ENCODE assay signal across 28 cellular contexts in genomic region chr16:54955757-54956156, GRCh38. TPM values are rescaled to one million over a fixed set of nuclear protein-coding genes. Genes with fewer than 3 reads are reported as not detected.
"Had no signal": no experiment of that assay in that cellular context is flagged by ENCODE, and none has a peak within 500 bp of the region (broad histone marks: within the 10 kb centered on the region; RNA-seq: fewer than 3 reads in every experiment).

No MANE protein-coding gene starts in this region.

- FAIRE-seq: urothelium cell line had no signal

- H3K4me3 ChIP-seq: stomach, suprapubic skin, testis, thoracic aorta, thyroid gland, tibial artery, tibial nerve, transverse colon, upper lobe of left lung, upper lobe of right lung, uterus, vagina had no signal

- ATAC-seq: stimulated activated effector memory CD8-positive, alpha-beta T cell treated with anti-CD3 and anti-CD28 coated beads, Interleukin-12 subunit alpha, Interleukin-12 subunit beta, amount 100 ng/mL, for 72 hours; stimulated activated memory B cell treated with anti-CD40 and anti-IgM and Interleukin-4, amounts not matched to agents 10 μg/mL and 1 μg/mL and 100 μg/mL, for 72 hours; stimulated activated naive B cell treated with anti-CD40 and anti-IgM and Interleukin-4, amounts not matched to agents 10 μg/mL and 1 μg/mL and 100 μg/mL, for 72 hours; stimulated activated naive CD8-positive, alpha-beta T cell treated with anti-CD3 and anti-CD28 coated beads, Interleukin-15, amount 100 ng/mL, for 72 hours; stimulated activated naive CD8-positive, alpha-beta T cell treated with anti-CD3 and anti-CD28 coated beads, Interleukin-15, Interleukin-2, amounts not matched to agents 100 U/mL and 50 U/mL, for 24 hours; upper lobe of right lung had no signal

- H3K4me1 ChIP-seq: stomach, suprapubic skin, testis, thyroid gland, tibial artery, tibial nerve, transverse colon, upper lobe of left lung, upper lobe of right lung, uterus, vagina had no signal

- H3K27me3 ChIP-seq: suprapubic skin, testis, thyroid gland, tibial artery, upper lobe of left lung, uterus, vagina had no signal

- H3K36me3 ChIP-seq: stomach, suprapubic skin, thoracic aorta, thyroid gland, tibial artery, tibial nerve, transverse colon, upper lobe of left lung, upper lobe of right lung, uterus, vagina had no signal

- DNase-seq: stimulated activated CD4-positive, alpha-beta T cell treated with anti-CD3 and anti-CD28 coated beads, Interleukin-2, amount 100 ng/mL, for 48 hours; stimulated activated CD4-positive, alpha-beta T cell treated with anti-CD3 and anti-CD28 coated beads, Interleukin-4, amount 100 ng/mL, for 1 hour; stimulated activated CD4-positive, alpha-beta T cell treated with anti-CD3 and anti-CD28 coated beads, Interleukin-4, amount 100 ng/mL, for 24 hours; stimulated activated CD4-positive, alpha-beta T cell treated with anti-CD3 and anti-CD28 coated beads, Interleukin-4, amount 100 ng/mL, for 4 hours; stimulated activated CD8-positive, alpha-beta memory T cell treated with anti-CD3 and anti-CD28 coated beads, Interleukin-4, amount 100 ng/mL, for 48 hours; stimulated activated naive B cell treated with anti-CD40 and anti-IgM and Interleukin-4, amounts not matched to agents 10 μg/mL and 1 μg/mL and 100 μg/mL, for 72 hours; stimulated activated naive CD4-positive, alpha-beta T cell; stimulated activated naive CD4-positive, alpha-beta T cell treated with Interleukin-2 at 50 U/mL for 16 hours; stimulated activated naive CD8-positive, alpha-beta T cell treated with anti-CD3 and anti-CD28 coated beads, Interleukin-15, amount 100 ng/mL, for 72 hours; stimulated activated naive CD8-positive, alpha-beta T cell treated with anti-CD3 and anti-CD28 coated beads, Interleukin-15, Interleukin-2, amounts not matched to agents 100 U/mL and 50 U/mL, for 24 hours; stomach; substantia nigra; testis; thyroid gland; tibial artery; transverse colon; trophoblast cell; upper lobe of left lung; upper lobe of right lung; uterus had no signal

- H3K27ac ChIP-seq: stomach, suprapubic skin, testis, thoracic aorta, thyroid gland, tibial artery, tibial nerve, transverse colon, upper lobe of left lung, upper lobe of right lung, uterus, vagina had no signal

- H3K9me3 ChIP-seq: stomach, suprapubic skin, testis, thoracic aorta, thyroid gland, tibial artery, tibial nerve, transverse colon, upper lobe of left lung, upper lobe of right lung, uterus, vagina had no signal

RNA-seq across cellular contexts. Expression of gene IRX5, which starts 25.1 kb away (rescaled TPM):
- total RNA-seq: temporal lobe, tibial nerve, transverse colon had no signal
